In the genomic region with DNA sequence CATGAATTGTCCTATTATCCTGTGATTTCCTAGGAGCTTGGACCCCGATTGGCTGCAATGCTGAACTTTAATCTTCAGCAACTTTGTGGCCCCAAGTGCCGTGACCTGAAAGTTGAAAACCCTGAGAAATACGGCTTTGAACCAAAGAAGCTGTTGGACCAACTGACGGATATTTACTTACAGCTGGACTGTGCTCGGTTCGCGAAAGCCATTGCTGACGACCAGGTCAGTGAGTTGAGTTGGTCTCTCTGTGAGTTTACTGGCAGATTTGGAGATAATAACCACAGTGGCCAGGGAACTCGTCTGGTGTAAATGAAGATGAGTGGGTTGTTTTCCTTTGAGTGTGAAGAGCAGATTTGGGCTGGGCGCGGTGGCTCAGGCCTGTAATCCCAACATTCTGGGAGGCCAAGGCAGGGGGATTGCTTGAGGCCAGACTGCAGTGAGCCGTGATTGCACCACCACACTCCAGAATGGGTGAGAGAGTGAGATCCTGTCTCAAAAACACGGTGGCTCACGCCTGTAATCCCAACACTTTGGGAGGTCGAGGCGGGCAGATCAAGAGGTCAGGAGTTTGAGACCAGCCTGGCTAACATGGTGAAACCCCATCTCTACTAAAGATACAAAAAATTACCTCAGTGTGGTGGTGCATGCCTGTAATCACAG, we compare ENCODE assay signal across 1 cellular context.
TF ChIP-seq lines count a peak whose summit lies in the region.

No MANE protein-coding gene starts in this region.

TF ChIP-seq in HepG2, 621 proteins besides CTCF, POLR2A, EP300 and RAD21 (continues in another document):
- TF ChIP-seq ZFP36L2 (CRISPR knock-in tag; IDR thresholded peaks at IDR 0.05) (no peak), SSRP1 (CRISPR knock-in tag; IDR thresholded peaks at IDR 0.05) (0 out of 2 replicates have a peak, but pooled peaks have one; percentile 21), CEBPB (IDR thresholded peaks at IDR 0.05; ENCODE audit: borderline replicate concordance, low read depth, low read length) (peak; percentile 62; the same call in 1 of the 2 replicates), ZNF234 (CRISPR knock-in tag; conservative IDR thresholded peaks at IDR 0.05) (no peak), ARNTL (CRISPR knock-in tag; IDR thresholded peaks at IDR 0.05) (peak; percentile 59; the same call in 1 of the 2 replicates), TCF12 (IDR thresholded peaks at IDR 0.05) (no peak), TCF12 (CRISPR knock-in tag; IDR thresholded peaks at IDR 0.05) (peak; percentile 39; the same call in 1 of the 2 replicates), FOXA3 (CRISPR knock-in tag; IDR thresholded peaks at IDR 0.05) (peak; percentile 91), SMAD3 (CRISPR knock-in tag; IDR thresholded peaks at IDR 0.05) (0 out of 2 replicates have a peak, but pooled peaks have one; percentile 55), ZFX (CRISPR knock-in tag; IDR thresholded peaks at IDR 0.05; ENCODE audit: low read depth) (peak; percentile 85), FOSL2 (CRISPR knock-in tag; IDR thresholded peaks at IDR 0.05) (no peak), CBX1 (IDR thresholded peaks at IDR 0.05; ENCODE audit: low read depth) (peak; percentile 20), MIER3 (CRISPR knock-in tag; IDR thresholded peaks at IDR 0.05; ENCODE audit: borderline replicate concordance) (peak; percentile 74; the same call in 1 of the 2 replicates), ZIK1 (CRISPR knock-in tag; IDR thresholded peaks at IDR 0.05; ENCODE audit: borderline replicate concordance, low read depth) (no peak), DPF2 (CRISPR knock-in tag; IDR thresholded peaks at IDR 0.05; ENCODE audit: borderline replicate concordance, low read depth) (peak; percentile 78), ASH2L (IDR thresholded peaks at IDR 0.05; ENCODE audit: insufficient read length, low read depth, low read length) (peak; percentile 85)
- TF ChIP-seq, protein P1, sequence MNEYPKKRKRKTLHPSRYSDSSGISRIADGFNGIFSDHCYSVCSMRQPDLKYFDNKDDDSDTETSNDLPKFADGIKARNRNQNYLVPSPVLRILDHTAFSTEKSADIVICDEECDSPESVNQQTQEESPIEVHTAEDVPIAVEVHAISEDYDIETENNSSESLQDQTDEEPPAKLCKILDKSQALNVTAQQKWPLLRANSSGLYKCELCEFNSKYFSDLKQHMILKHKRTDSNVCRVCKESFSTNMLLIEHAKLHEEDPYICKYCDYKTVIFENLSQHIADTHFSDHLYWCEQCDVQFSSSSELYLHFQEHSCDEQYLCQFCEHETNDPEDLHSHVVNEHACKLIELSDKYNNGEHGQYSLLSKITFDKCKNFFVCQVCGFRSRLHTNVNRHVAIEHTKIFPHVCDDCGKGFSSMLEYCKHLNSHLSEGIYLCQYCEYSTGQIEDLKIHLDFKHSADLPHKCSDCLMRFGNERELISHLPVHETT (CRISPR knock-in tag; conservative IDR thresholded peaks at IDR 0.05) = 0 out of 2 replicates have a peak, but pooled peaks have one; percentile 45
- TF ChIP-seq, protein P2, sequence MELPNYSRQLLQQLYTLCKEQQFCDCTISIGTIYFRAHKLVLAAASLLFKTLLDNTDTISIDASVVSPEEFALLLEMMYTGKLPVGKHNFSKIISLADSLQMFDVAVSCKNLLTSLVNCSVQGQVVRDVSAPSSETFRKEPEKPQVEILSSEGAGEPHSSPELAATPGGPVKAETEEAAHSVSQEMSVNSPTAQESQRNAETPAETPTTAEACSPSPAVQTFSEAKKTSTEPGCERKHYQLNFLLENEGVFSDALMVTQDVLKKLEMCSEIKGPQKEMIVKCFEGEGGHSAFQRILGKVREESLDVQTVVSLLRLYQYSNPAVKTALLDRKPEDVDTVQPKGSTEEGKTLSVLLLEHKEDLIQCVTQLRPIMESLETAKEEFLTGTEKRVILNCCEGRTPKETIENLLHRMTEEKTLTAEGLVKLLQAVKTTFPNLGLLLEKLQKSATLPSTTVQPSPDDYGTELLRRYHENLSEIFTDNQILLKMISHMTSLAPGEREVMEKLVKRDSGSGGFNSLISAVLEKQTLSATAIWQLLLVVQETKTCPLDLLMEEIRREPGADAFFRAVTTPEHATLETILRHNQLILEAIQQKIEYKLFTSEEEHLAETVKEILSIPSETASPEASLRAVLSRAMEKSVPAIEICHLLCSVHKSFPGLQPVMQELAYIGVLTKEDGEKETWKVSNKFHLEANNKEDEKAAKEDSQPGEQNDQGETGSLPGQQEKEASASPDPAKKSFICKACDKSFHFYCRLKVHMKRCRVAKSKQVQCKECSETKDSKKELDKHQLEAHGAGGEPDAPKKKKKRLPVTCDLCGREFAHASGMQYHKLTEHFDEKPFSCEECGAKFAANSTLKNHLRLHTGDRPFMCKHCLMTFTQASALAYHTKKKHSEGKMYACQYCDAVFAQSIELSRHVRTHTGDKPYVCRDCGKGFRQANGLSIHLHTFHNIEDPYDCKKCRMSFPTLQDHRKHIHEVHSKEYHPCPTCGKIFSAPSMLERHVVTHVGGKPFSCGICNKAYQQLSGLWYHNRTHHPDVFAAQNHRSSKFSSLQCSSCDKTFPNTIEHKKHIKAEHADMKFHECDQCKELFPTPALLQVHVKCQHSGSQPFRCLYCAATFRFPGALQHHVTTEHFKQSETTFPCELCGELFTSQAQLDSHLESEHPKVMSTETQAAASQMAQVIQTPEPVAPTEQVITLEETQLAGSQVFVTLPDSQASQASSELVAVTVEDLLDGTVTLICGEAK (IDR thresholded peaks at IDR 0.05) = no peak
- TF ChIP-seq, protein P2 (CRISPR knock-in tag; IDR thresholded peaks at IDR 0.05) = peak; percentile 18; the same call in 1 of the 2 replicates
- TF ChIP-seq, protein P3, sequence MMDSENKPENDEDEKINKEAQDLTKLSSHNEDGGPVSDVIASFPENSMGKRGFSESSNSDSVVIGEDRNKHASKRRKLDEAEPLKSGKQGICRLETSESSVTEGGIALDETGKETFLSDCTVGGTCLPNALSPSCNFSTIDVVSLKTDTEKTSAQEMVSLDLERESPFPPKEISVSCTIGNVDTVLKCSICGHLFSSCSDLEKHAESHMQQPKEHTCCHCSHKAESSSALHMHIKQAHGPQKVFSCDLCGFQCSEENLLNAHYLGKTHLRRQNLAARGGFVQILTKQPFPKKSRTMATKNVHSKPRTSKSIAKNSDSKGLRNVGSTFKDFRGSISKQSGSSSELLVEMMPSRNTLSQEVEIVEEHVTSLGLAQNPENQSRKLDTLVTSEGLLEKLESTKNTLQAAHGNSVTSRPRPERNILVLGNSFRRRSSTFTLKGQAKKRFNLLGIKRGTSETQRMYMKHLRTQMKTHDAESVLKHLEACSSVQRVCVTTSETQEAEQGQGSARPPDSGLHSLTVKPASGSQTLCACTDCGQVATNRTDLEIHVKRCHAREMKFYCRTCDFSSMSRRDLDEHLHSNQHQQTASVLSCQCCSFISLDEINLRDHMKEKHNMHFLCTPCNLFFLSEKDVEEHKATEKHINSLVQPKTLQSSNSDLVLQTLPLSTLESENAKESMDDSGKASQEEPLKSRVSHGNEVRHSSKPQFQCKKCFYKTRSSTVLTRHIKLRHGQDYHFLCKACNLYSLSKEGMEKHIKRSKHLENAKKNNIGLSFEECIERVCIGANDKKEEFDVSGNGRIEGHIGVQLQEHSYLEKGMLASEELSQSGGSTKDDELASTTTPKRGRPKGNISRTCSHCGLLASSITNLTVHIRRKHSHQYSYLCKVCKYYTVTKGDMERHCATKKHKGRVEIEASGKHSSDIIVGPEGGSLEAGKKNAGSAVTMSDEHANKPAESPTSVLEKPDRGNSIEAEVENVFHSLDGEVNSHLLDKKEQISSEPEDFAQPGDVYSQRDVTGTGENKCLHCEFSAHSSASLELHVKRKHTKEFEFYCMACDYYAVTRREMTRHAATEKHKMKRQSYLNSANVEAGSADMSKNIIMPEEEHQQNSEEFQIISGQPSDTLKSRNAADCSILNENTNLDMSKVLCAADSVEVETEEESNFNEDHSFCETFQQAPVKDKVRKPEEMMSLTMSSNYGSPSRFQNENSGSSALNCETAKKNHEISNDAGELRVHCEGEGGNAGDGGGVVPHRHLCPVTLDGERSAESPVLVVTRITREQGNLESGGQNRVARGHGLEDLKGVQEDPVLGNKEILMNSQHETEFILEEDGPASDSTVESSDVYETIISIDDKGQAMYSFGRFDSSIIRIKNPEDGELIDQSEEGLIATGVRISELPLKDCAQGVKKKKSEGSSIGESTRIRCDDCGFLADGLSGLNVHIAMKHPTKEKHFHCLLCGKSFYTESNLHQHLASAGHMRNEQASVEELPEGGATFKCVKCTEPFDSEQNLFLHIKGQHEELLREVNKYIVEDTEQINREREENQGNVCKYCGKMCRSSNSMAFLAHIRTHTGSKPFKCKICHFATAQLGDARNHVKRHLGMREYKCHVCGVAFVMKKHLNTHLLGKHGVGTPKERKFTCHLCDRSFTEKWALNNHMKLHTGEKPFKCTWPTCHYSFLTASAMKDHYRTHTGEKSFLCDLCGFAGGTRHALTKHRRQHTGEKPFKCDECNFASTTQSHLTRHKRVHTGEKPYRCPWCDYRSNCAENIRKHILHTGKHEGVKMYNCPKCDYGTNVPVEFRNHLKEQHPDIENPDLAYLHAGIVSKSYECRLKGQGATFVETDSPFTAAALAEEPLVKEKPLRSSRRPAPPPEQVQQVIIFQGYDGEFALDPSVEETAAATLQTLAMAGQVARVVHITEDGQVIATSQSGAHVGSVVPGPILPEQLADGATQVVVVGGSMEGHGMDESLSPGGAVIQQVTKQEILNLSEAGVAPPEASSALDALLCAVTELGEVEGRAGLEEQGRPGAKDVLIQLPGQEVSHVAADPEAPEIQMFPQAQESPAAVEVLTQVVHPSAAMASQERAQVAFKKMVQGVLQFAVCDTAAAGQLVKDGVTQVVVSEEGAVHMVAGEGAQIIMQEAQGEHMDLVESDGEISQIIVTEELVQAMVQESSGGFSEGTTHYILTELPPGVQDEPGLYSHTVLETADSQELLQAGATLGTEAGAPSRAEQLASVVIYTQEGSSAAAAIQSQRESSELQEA (CRISPR knock-in tag; IDR thresholded peaks at IDR 0.05; ENCODE audit: not compliant biosample characterization) = no peak
- TF ChIP-seq, protein P4, sequence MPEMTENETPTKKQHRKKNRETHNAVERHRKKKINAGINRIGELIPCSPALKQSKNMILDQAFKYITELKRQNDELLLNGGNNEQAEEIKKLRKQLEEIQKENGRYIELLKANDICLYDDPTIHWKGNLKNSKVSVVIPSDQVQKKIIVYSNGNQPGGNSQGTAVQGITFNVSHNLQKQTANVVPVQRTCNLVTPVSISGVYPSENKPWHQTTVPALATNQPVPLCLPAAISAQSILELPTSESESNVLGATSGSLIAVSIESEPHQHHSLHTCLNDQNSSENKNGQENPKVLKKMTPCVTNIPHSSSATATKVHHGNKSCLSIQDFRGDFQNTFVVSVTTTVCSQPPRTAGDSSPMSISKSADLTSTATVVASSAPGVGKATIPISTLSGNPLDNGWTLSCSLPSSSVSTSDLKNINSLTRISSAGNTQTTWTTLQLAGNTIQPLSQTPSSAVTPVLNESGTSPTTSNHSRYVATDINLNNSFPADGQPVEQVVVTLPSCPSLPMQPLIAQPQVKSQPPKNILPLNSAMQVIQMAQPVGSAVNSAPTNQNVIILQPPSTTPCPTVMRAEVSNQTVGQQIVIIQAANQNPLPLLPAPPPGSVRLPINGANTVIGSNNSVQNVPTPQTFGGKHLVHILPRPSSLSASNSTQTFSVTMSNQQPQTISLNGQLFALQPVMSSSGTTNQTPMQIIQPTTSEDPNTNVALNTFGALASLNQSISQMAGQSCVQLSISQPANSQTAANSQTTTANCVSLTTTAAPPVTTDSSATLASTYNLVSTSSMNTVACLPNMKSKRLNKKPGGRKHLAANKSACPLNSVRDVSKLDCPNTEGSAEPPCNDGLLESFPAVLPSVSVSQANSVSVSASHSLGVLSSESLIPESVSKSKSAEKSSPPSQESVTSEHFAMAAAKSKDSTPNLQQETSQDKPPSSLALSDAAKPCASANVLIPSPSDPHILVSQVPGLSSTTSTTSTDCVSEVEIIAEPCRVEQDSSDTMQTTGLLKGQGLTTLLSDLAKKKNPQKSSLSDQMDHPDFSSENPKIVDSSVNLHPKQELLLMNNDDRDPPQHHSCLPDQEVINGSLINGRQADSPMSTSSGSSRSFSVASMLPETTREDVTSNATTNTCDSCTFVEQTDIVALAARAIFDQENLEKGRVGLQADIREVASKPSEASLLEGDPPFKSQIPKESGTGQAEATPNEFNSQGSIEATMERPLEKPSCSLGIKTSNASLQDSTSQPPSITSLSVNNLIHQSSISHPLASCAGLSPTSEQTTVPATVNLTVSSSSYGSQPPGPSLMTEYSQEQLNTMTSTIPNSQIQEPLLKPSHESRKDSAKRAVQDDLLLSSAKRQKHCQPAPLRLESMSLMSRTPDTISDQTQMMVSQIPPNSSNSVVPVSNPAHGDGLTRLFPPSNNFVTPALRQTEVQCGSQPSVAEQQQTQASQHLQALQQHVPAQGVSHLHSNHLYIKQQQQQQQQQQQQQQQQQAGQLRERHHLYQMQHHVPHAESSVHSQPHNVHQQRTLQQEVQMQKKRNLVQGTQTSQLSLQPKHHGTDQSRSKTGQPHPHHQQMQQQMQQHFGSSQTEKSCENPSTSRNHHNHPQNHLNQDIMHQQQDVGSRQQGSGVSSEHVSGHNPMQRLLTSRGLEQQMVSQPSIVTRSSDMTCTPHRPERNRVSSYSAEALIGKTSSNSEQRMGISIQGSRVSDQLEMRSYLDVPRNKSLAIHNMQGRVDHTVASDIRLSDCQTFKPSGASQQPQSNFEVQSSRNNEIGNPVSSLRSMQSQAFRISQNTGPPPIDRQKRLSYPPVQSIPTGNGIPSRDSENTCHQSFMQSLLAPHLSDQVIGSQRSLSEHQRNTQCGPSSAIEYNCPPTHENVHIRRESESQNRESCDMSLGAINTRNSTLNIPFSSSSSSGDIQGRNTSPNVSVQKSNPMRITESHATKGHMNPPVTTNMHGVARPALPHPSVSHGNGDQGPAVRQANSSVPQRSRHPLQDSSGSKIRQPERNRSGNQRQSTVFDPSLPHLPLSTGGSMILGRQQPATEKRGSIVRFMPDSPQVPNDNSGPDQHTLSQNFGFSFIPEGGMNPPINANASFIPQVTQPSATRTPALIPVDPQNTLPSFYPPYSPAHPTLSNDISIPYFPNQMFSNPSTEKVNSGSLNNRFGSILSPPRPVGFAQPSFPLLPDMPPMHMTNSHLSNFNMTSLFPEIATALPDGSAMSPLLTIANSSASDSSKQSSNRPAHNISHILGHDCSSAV (CRISPR knock-in tag; IDR thresholded peaks at IDR 0.05; ENCODE audit: borderline replicate concordance) = no peak
